1 cellular context compared by ENCODE assay signal in genomic region chr20:18793625-18794427, GRCh38.
TF ChIP-seq lines count a peak whose summit lies in the region.

No MANE protein-coding gene starts in this region.

TF ChIP-seq in HepG2, 621 proteins besides CTCF, POLR2A, EP300 and RAD21 (continued from another document and continues in another):
- TF ChIP-seq E2F1 (CRISPR knock-in tag; IDR thresholded peaks at IDR 0.05) (0 out of 2 replicates have a peak, but pooled peaks have one; percentile 58), MATR3 (CRISPR knock-in tag; IDR thresholded peaks at IDR 0.05) (no peak), ZIK1 (CRISPR knock-in tag; IDR thresholded peaks at IDR 0.05; ENCODE audit: borderline replicate concordance, low read depth) (no peak), KMT2B (CRISPR knock-in tag; IDR thresholded peaks at IDR 0.05) (peak; percentile 91), ZNF749 (CRISPR knock-in tag; IDR thresholded peaks at IDR 0.05; ENCODE audit: borderline replicate concordance) (peak; percentile 76; the same call in 1 of the 2 replicates), SYNCRIP (IDR thresholded peaks at IDR 0.05; ENCODE audit: insufficient read depth, low read depth, low read length) (no peak), NFYB (CRISPR knock-in tag; IDR thresholded peaks at IDR 0.05) (no peak), NBN (conservative IDR thresholded peaks at IDR 0.05) (no peak), CREM (IDR thresholded peaks at IDR 0.05) (peak; percentile 100), CREM (CRISPR knock-in tag; IDR thresholded peaks at IDR 0.05) (peak; percentile 78; the same call in 1 of the 2 replicates), ADNP (CRISPR knock-in tag; IDR thresholded peaks at IDR 0.05) (no peak), NR2F2 (IDR thresholded peaks at IDR 0.05; ENCODE audit: borderline replicate concordance, low read depth) (no peak; the same call in 1 of the 2 replicates), ZNF253 (CRISPR knock-in tag; IDR thresholded peaks at IDR 0.05; ENCODE audit: borderline replicate concordance) (no peak), ZNF280B (CRISPR knock-in tag; IDR thresholded peaks at IDR 0.05; ENCODE audit: borderline replicate concordance) (peak; percentile 84; the same call in 1 of the 2 replicates), ZBTB3 (CRISPR knock-in tag; IDR thresholded peaks at IDR 0.05; ENCODE audit: borderline replicate concordance, low read depth) (peak; percentile 80; the same call in 1 of the 2 replicates), ZNF292 (CRISPR knock-in tag; IDR thresholded peaks at IDR 0.05; ENCODE audit: borderline replicate concordance, low read depth) (0 out of 2 replicates have a peak, but pooled peaks have one; percentile 24), ZNF160 (CRISPR knock-in tag; IDR thresholded peaks at IDR 0.05) (0 out of 2 replicates have a peak, but pooled peaks have one; percentile 79), NONO (IDR thresholded peaks at IDR 0.05) (no peak), NONO (CRISPR knock-in tag; conservative IDR thresholded peaks at IDR 0.05) (peak; percentile 91), ARNT (IDR thresholded peaks at IDR 0.05) (no peak), RFX3 (CRISPR knock-in tag; IDR thresholded peaks at IDR 0.05) (no peak), RARA (CRISPR knock-in tag; IDR thresholded peaks at IDR 0.05) (peak; percentile 48; the same call in 1 of the 2 replicates), SSRP1 (CRISPR knock-in tag; IDR thresholded peaks at IDR 0.05) (peak; percentile 73; the same call in 1 of the 2 replicates), ZNF777 (CRISPR knock-in tag; IDR thresholded peaks at IDR 0.05) (peak; percentile 41; the same call in 1 of the 2 replicates), TOE1 (CRISPR knock-in tag; IDR thresholded peaks at IDR 0.05) (no peak), SRY (CRISPR knock-in tag; IDR thresholded peaks at IDR 0.05) (peak; percentile 71; the same call in 1 of the 2 replicates), ZNF891 (CRISPR knock-in tag; IDR thresholded peaks at IDR 0.05) (peak; percentile 83; the same call in 1 of the 2 replicates), ZNF570 (CRISPR knock-in tag; IDR thresholded peaks at IDR 0.05; ENCODE audit: borderline replicate concordance) (0 out of 2 replicates have a peak, but pooled peaks have one; percentile 54), MAFK (conservative IDR thresholded peaks at IDR 0.05 in 1 of 2, IDR thresholded peaks at IDR 0.05 in 1 of 2; ENCODE audit: low read length in 2 of 2) (no peak), MED1 (CRISPR knock-in tag; IDR thresholded peaks at IDR 0.05) (no peak; the same call in none of the 2 replicates), ZNF296 (CRISPR knock-in tag; conservative IDR thresholded peaks at IDR 0.05) (no peak), MZF1 (CRISPR knock-in tag; IDR thresholded peaks at IDR 0.05; ENCODE audit: borderline replicate concordance) (peak; percentile 81; the same call in 1 of the 2 replicates), HOXA5 (CRISPR knock-in tag; IDR thresholded peaks at IDR 0.05) (peak; percentile 98), ZSCAN9 (CRISPR knock-in tag; IDR thresholded peaks at IDR 0.05; ENCODE audit: borderline replicate concordance) (peak; percentile 73; the same call in 1 of the 2 replicates), PLRG1 (conservative IDR thresholded peaks at IDR 0.05) (no peak), PBX2 (CRISPR knock-in tag; IDR thresholded peaks at IDR 0.05) (no peak), ZNF83 (CRISPR knock-in tag; IDR thresholded peaks at IDR 0.05; ENCODE audit: borderline replicate concordance) (no peak), ZFY (CRISPR knock-in tag; IDR thresholded peaks at IDR 0.05) (peak; percentile 92), ZNF816 (CRISPR knock-in tag; IDR thresholded peaks at IDR 0.05; ENCODE audit: borderline replicate concordance) (no peak), ZNF674 (CRISPR knock-in tag; IDR thresholded peaks at IDR 0.05; ENCODE audit: low read depth) (0 out of 2 replicates have a peak, but pooled peaks have one; percentile 58), GZF1 (CRISPR knock-in tag; IDR thresholded peaks at IDR 0.05) (peak; percentile 56; the same call in 1 of the 2 replicates), KDM4B (CRISPR knock-in tag; IDR thresholded peaks at IDR 0.05) (peak; percentile 85), ATAD3A (CRISPR knock-in tag; IDR thresholded peaks at IDR 0.05) (no peak), TBL1XR1 (IDR thresholded peaks at IDR 0.05; ENCODE audit: borderline replicate concordance, low read length, partially characterized antibody) (peak; percentile 98), HHEX (CRISPR knock-in tag; IDR thresholded peaks at IDR 0.05) (no peak), ZNF605 (CRISPR knock-in tag; IDR thresholded peaks at IDR 0.05) (no peak), TARDBP (CRISPR knock-in tag; IDR thresholded peaks at IDR 0.05) (peak; percentile 83), ZBTB42 (CRISPR knock-in tag; IDR thresholded peaks at IDR 0.05) (no peak), EZH2 (conservative IDR thresholded peaks at IDR 0.05; ENCODE audit: low read depth, low read length) (no peak), HDAC6 (IDR thresholded peaks at IDR 0.05; ENCODE audit: low read depth, low read length) (no peak), ISL2 (CRISPR knock-in tag; IDR thresholded peaks at IDR 0.05) (peak; percentile 87), RORA (CRISPR knock-in tag; IDR thresholded peaks at IDR 0.05) (no peak), DPF2 (CRISPR knock-in tag; IDR thresholded peaks at IDR 0.05; ENCODE audit: borderline replicate concordance, low read depth) (peak; percentile 52; the same call in 1 of the 2 replicates), ZGPAT (CRISPR knock-in tag; IDR thresholded peaks at IDR 0.05) (peak; percentile 89)
- TF ChIP-seq, protein P1, sequence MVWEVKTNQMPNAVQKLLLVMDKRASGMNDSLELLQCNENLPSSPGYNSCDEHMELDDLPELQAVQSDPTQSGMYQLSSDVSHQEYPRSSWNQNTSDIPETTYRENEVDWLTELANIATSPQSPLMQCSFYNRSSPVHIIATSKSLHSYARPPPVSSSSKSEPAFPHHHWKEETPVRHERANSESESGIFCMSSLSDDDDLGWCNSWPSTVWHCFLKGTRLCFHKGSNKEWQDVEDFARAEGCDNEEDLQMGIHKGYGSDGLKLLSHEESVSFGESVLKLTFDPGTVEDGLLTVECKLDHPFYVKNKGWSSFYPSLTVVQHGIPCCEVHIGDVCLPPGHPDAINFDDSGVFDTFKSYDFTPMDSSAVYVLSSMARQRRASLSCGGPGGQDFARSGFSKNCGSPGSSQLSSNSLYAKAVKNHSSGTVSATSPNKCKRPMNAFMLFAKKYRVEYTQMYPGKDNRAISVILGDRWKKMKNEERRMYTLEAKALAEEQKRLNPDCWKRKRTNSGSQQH (CRISPR knock-in tag; IDR thresholded peaks at IDR 0.05; ENCODE audit: low read depth) = peak; percentile 67; the same call in 1 of the 2 replicates
- TF ChIP-seq, protein P2, sequence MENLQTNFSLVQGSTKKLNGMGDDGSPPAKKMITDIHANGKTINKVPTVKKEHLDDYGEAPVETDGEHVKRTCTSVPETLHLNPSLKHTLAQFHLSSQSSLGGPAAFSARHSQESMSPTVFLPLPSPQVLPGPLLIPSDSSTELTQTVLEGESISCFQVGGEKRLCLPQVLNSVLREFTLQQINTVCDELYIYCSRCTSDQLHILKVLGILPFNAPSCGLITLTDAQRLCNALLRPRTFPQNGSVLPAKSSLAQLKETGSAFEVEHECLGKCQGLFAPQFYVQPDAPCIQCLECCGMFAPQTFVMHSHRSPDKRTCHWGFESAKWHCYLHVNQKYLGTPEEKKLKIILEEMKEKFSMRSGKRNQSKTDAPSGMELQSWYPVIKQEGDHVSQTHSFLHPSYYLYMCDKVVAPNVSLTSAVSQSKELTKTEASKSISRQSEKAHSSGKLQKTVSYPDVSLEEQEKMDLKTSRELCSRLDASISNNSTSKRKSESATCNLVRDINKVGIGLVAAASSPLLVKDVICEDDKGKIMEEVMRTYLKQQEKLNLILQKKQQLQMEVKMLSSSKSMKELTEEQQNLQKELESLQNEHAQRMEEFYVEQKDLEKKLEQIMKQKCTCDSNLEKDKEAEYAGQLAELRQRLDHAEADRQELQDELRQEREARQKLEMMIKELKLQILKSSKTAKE (CRISPR knock-in tag; IDR thresholded peaks at IDR 0.05; ENCODE audit: borderline replicate concordance) = no peak
- TF ChIP-seq, protein P3, sequence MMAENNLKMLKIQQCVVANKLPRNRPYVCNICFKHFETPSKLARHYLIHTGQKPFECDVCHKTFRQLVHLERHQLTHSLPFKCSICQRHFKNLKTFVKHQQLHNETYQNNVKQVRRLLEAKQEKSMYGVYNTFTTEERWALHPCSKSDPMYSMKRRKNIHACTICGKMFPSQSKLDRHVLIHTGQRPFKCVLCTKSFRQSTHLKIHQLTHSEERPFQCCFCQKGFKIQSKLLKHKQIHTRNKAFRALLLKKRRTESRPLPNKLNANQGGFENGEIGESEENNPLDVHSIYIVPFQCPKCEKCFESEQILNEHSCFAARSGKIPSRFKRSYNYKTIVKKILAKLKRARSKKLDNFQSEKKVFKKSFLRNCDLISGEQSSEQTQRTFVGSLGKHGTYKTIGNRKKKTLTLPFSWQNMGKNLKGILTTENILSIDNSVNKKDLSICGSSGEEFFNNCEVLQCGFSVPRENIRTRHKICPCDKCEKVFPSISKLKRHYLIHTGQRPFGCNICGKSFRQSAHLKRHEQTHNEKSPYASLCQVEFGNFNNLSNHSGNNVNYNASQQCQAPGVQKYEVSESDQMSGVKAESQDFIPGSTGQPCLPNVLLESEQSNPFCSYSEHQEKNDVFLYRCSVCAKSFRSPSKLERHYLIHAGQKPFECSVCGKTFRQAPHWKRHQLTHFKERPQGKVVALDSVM (CRISPR knock-in tag; IDR thresholded peaks at IDR 0.05) = no peak
- TF ChIP-seq, protein P4, sequence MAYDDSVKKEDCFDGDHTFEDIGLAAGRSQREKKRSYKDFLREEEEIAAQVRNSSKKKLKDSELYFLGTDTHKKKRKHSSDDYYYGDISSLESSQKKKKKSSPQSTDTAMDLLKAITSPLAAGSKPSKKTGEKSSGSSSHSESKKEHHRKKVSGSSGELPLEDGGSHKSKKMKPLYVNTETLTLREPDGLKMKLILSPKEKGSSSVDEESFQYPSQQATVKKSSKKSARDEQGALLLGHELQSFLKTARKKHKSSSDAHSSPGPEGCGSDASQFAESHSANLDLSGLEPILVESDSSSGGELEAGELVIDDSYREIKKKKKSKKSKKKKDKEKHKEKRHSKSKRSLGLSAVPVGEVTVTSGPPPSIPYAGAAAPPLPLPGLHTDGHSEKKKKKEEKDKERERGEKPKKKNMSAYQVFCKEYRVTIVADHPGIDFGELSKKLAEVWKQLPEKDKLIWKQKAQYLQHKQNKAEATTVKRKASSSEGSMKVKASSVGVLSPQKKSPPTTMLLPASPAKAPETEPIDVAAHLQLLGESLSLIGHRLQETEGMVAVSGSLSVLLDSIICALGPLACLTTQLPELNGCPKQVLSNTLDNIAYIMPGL (CRISPR knock-in tag; IDR thresholded peaks at IDR 0.05; ENCODE audit: borderline replicate concordance in 1 of 2, low read depth in 1 of 2) = peak; percentile 85 to 87
- TF ChIP-seq, protein P5, sequence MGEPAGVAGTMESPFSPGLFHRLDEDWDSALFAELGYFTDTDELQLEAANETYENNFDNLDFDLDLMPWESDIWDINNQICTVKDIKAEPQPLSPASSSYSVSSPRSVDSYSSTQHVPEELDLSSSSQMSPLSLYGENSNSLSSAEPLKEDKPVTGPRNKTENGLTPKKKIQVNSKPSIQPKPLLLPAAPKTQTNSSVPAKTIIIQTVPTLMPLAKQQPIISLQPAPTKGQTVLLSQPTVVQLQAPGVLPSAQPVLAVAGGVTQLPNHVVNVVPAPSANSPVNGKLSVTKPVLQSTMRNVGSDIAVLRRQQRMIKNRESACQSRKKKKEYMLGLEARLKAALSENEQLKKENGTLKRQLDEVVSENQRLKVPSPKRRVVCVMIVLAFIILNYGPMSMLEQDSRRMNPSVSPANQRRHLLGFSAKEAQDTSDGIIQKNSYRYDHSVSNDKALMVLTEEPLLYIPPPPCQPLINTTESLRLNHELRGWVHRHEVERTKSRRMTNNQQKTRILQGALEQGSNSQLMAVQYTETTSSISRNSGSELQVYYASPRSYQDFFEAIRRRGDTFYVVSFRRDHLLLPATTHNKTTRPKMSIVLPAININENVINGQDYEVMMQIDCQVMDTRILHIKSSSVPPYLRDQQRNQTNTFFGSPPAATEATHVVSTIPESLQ (CRISPR knock-in tag; conservative IDR thresholded peaks at IDR 0.05) = no peak
